Comparison of ENCODE assay signal across 4 cellular contexts in the genomic region with DNA sequence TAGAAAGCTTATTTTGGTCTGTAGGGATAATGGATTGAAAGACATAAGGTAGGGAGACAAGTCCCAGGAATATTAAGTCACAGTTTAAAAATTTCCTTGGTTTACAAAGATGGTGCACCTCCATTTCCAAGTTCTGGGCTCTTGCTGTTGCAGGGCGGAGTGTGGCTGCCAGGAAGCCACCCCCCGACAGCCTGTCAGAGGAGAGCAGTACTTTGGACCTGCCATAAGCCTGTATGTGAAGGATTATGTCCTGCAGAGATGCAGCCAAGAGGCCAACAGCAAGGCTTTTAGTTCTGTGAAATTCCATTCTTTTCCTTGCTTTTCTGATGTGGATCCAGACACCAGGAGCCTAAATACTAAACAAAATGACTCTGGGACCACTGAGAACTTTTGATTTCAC.
"Had no signal": no experiment of that assay in that cellular context is flagged by ENCODE, and none has a peak within 500 bp of the region (broad histone marks: within the 10 kb centered on the region; RNA-seq: fewer than 3 reads in every experiment).

No MANE protein-coding gene starts in this region.

- H2AFZ ChIP-seq: GM23338 had no signal

- H3K4me2 ChIP-seq: GM23338 had no signal

- H3K4me3 ChIP-seq: GM23338 had no signal

- H3K4me1 Mint-ChIP-seq: GM23338, IgD-negative memory B cell had no signal

- H3K27me3 Mint-ChIP-seq: IgD-negative memory B cell had no signal

- H3K27ac Mint-ChIP-seq: GM23338, H9, IgD-negative memory B cell had no signal

- H3K9me3 Mint-ChIP-seq: H9 had no signal

- DNase-seq: H9, HCEC 1CT had no signal

- H3K4me3 Mint-ChIP-seq: GM23338, H9, IgD-negative memory B cell had no signal
